13 cellular contexts compared by ENCODE assay signal in the genomic region with DNA sequence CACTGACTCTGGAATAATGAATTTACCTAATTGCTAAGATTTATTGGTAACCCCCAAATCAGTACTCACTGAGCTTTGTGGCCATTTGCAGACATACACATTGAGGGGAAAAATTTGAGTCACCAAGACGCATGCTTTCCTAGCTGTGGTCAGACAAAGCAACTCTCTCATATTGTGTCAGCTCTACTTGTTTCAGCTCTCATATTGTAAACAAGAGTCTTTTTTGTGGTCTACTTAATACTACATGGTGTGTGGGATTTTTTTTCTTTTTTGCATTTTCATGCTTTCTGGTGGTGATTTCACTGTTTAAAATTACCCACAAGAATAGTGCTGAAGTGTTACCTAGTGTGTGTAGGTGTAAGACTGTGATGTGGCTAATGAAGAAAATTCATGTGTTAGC.
A peak's percentile ranks its signal among the peaks of the same experiment; 100 is the strongest.
DNase-seq lines count a peak whose midpoint lies in the region; ATAC-seq, FAIRE-seq and TF ChIP-seq lines count a peak whose summit lies in the region.
"Had no signal": no experiment of that assay in that cellular context is flagged by ENCODE, and none has a peak within 500 bp of the region (broad histone marks: within the 10 kb centered on the region; RNA-seq: fewer than 3 reads in every experiment).

No MANE protein-coding gene starts in this region.

- 90% methylated on average over 1 of the region's 1 CpG for WGBS in mesenchymal stem cell
- WGBS in adrenal gland, 4 donors, result 31 to 89% (median 78%) methylated on average over 1 of the region's 1 CpG

- H4K91ac ChIP-seq in mesenchymal stem cell (ENCODE audit: low read length), result no peak overlapping the region

- H2AK5ac ChIP-seq in mesenchymal stem cell (ENCODE audit: low read length, severe bottlenecking), result no peak overlapping the region

- H3K9ac ChIP-seq in mesenchymal stem cell (ENCODE audit: low read length), result no peak overlapping the region

- DNase-seq in frontal cortex (ENCODE audit: low spot score in 2 of 2), result no peak
- DNase-seq in mesenchymal stem cell, result no peak
- DNase-seq in upper lobe of right lung, result no peak
- no peak for DNase-seq in adrenal gland
- DNase-seq: activated CD4-positive, alpha-beta memory T cell treated with anti-CD3 and anti-CD28 coated beads, Interleukin-2, amount 10 ng/mL, durations not matched to agents 7 days and 5 days; activated naive CD8-positive, alpha-beta T cell treated with anti-CD3 and anti-CD28 coated beads, Interleukin-2, amount 10 ng/mL, durations not matched to agents 7 days and 5 days; DMS79; effector CD4-positive, alpha-beta T cell; NCI-H1694 treated with DMSO at 0.1 percent for 48 hours had no signal

- intact Hi-C loops in upper lobe of right lung (cut with DNase I), result no loop called here
- intact Hi-C loops in adrenal gland (cut with DNase I), result no loop called here

- H3K36me3 ChIP-seq in mesenchymal stem cell (ENCODE audit: control insufficient read depth in 1 of 2, insufficient read depth in 2 of 2, low read depth in 1 of 2, low read length in 2 of 2), result no peaks in the 10 kb centered on the region
- H3K36me3 ChIP-seq in upper lobe of right lung, result no peaks in the 10 kb centered on the region
- H3K36me3 ChIP-seq in adrenal gland (replicated peaks in 1 of 2), result no peaks in the 10 kb centered on the region

- H3K27me3 ChIP-seq in mesenchymal stem cell (ENCODE audit: control insufficient read depth in 1 of 2, insufficient read depth in 1 of 2, low read length in 2 of 2), result no peaks in the 10 kb centered on the region
- no peaks in the 10 kb centered on the region for H3K27me3 ChIP-seq in upper lobe of right lung
- no peaks in the 10 kb centered on the region for H3K27me3 ChIP-seq in adrenal gland

- H3K23ac ChIP-seq in mesenchymal stem cell (ENCODE audit: low read length in 2 of 2), result no peak overlapping the region

- H3K4ac ChIP-seq in mesenchymal stem cell (ENCODE audit: low read depth in 1 of 2, low read length in 2 of 2), result no peak overlapping the region

- H2BK15ac ChIP-seq in mesenchymal stem cell (ENCODE audit: low read depth, poor library complexity, severe bottlenecking), result no peak overlapping the region

- H2BK120ac ChIP-seq in mesenchymal stem cell (ENCODE audit: low read depth, low read length), result no peak overlapping the region

- H3K4me3 ChIP-seq in mesenchymal stem cell (ENCODE audit: insufficient read depth in 1 of 2, low read depth in 1 of 2, low read length in 2 of 2) (no peak overlapping the region), upper lobe of right lung (no peak overlapping the region), adrenal gland (no peak overlapping the region)

- no peaks in the 10 kb centered on the region for H3K4me1 ChIP-seq in mesenchymal stem cell (ENCODE audit: control insufficient read depth, insufficient read depth, low read depth, low read length)
- no peaks in the 10 kb centered on the region for H3K4me1 ChIP-seq in upper lobe of right lung
- H3K4me1 ChIP-seq in adrenal gland (replicated peaks in 1 of 2), result no peaks in the 10 kb centered on the region

- H3K4me2 ChIP-seq in mesenchymal stem cell (ENCODE audit: low read length, poor library complexity, severe bottlenecking), result no peak overlapping the region

- H3K18ac ChIP-seq in mesenchymal stem cell (ENCODE audit: low read depth in 1 of 2, low read length in 2 of 2), result no peak overlapping the region

- TF ChIP-seq POLR2A in adrenal gland (IDR thresholded peaks at IDR 0.05), result no peak

- no peak for TF ChIP-seq CTCF in upper lobe of right lung (IDR thresholded peaks at IDR 0.05)
- no peak for TF ChIP-seq CTCF in adrenal gland (IDR thresholded peaks at IDR 0.05)

- no peak overlapping the region for H3K27ac ChIP-seq in mesenchymal stem cell (ENCODE audit: low read length, poor library complexity, severe bottlenecking)
- no peak overlapping the region for H3K27ac ChIP-seq in upper lobe of right lung
- H3K27ac ChIP-seq in adrenal gland, result no peak overlapping the region

- peaks cover 15% of the 10 kb centered on the region for H3K9me3 ChIP-seq in mesenchymal stem cell (ENCODE audit: control insufficient read depth, low read length)
- H3K9me3 ChIP-seq in upper lobe of right lung, result no peaks in the 10 kb centered on the region
- peaks cover 0 to 8% (median 0%) of the 10 kb centered on the region in 3 donors for H3K9me3 ChIP-seq in adrenal gland (replicated peaks in 1 of 3)

- H2BK12ac ChIP-seq in mesenchymal stem cell (ENCODE audit: low read length in 2 of 2), result no peak overlapping the region

- no peak for FAIRE-seq in frontal cortex (lab: Jason Lieb, UNC)

- no peaks in the 10 kb centered on the region for H3K79me1 ChIP-seq in mesenchymal stem cell (replicated peaks; ENCODE audit: low read length, poor library complexity, severe bottlenecking)

- H2BK5ac ChIP-seq in mesenchymal stem cell (ENCODE audit: low read depth, low read length, poor library complexity, severe bottlenecking), result no peak overlapping the region

- H2AFZ ChIP-seq in mesenchymal stem cell (ENCODE audit: low read depth, low read length), result no peak overlapping the region

- H3K14ac ChIP-seq in mesenchymal stem cell (ENCODE audit: low read length in 2 of 2), result no peak overlapping the region

- ATAC-seq in GM18499 (IDR thresholded peaks at IDR 0.05; ENCODE audit: insufficient read depth, unreplicated experiment), result peak; percentile 99
- ATAC-seq in GM19467 (IDR thresholded peaks at IDR 0.05; ENCODE audit: unreplicated experiment), result peak; percentile 95
- peak; percentile 98 for ATAC-seq in HG02870 (IDR thresholded peaks at IDR 0.05; ENCODE audit: unreplicated experiment)
- ATAC-seq in HG03460 (IDR thresholded peaks at IDR 0.05; ENCODE audit: unreplicated experiment), result peak; percentile 97
- no peak for ATAC-seq in upper lobe of right lung

- no peak overlapping the region for H4K8ac ChIP-seq in mesenchymal stem cell (ENCODE audit: low read length)
